ENCODE assay signal across 9 cellular contexts in the genomic region with DNA sequence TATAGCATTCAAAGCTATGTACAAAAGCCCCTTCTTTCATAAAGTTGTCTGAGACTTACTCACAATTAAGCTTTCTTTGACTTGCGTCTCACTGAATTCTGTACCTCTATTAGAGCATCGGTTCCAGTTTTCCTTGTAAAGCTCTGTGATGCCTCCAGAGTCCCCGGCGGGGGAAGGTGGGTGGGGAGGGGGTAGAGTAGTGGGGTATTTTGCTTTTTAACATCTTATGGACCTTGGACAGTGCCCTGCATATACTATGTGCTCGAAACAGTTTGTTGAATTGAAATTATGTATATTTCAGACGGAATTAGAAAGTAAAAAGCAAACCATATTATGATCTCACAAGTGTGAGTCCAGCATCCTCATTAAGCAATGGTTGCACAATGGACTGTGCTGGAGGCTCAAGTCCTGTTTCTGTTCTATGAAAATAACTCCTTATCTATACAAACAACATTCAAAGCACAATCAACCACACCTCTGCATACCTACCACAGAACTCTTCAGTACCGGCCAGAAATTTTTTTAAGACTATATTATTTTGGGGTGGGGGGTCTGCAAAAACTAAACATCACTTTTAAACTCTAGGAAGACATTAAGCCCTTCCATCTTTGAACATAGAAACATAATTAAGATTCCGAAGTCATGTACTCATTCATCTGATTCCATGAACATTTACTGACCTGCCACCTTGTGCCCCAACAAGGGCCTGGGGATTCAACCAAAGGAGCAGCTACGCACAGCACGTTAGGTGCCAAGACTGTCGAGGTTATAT. TPM values are rescaled to one million over a fixed set of nuclear protein-coding genes. Genes with fewer than 3 reads are reported as not detected.
DNase-seq lines count a peak whose midpoint lies in the region; ATAC-seq, FAIRE-seq and TF ChIP-seq lines count a peak whose summit lies in the region.
"Had no signal": no experiment of that assay in that cellular context is flagged by ENCODE, and none has a peak within 500 bp of the region (broad histone marks: within the 10 kb centered on the region; RNA-seq: fewer than 3 reads in every experiment).

No MANE protein-coding gene starts in this region.

- POLR2A ChIA-PET in activated CD8-positive, alpha-beta T cell treated with anti-CD3 and anti-CD28 coated beads, Interleukin-2, amount 10 ng/mL, durations not matched to agents 7 days and 5 days (lab: Charles Lee): interaction anchor here (0.5 to 6.6 kb wide), 24 partner anchors 7 to 625 kb away, joined by 3 to 295 read pairs (median 5); partner anchors contain the start of genes GLS and STAT4
- POLR2A ChIA-PET in activated CD8-positive, alpha-beta T cell treated with anti-CD3 and anti-CD28 coated beads for 36 hours (lab: Charles Lee): interaction anchor here (0.6 to 7.9 kb wide), 24 partner anchors 7 to 603 kb away, joined by 3 to 178 read pairs (median 4); partner anchors contain the start of genes GLS and STAT4

- H3K4me2 ChIP-seq in keratinocyte (ENCODE audit: control insufficient read depth, extremely low read depth, insufficient read depth, low read depth, low read length): peak overlapping the region; percentile 90

- no peak for FAIRE-seq in keratinocyte (lab: Jason Lieb, UNC)

- CTCF ChIA-PET in activated CD8-positive, alpha-beta T cell treated with anti-CD3 and anti-CD28 coated beads, Interleukin-2, amount 10 ng/mL, durations not matched to agents 7 days and 5 days (lab: Charles Lee): interaction anchor here (0.7 to 4.1 kb wide), 8 partner anchors 9 to 143 kb away, joined by 3 to 16 read pairs (median 4); no protein-coding TSS in a partner anchor
- CTCF ChIA-PET in activated CD8-positive, alpha-beta T cell treated with anti-CD3 and anti-CD28 coated beads for 36 hours (lab: Charles Lee): interaction anchor here (0.5 to 2.8 kb wide), 5 partner anchors 16 to 142 kb away, joined by 3 to 12 read pairs (median 5); no protein-coding TSS in a partner anchor

- ATAC-seq in activated CD8-positive, alpha-beta T cell treated with anti-CD3 and anti-CD28 coated beads, Interleukin-2, amount 10 ng/mL, durations not matched to agents 7 days and 5 days: peak; percentile 5
- no peak for ATAC-seq in activated CD8-positive, alpha-beta T cell treated with anti-CD3 and anti-CD28 coated beads for 36 hours
- ATAC-seq in HG02588 (IDR thresholded peaks at IDR 0.05; ENCODE audit: unreplicated experiment): no peak

- H3K27me3 Mint-ChIP-seq in activated CD8-positive, alpha-beta T cell treated with anti-CD3 and anti-CD28 coated beads, Interleukin-2, amount 10 ng/mL, durations not matched to agents 7 days and 5 days (ENCODE audit: low read depth): no peaks in the 10 kb centered on the region
- no peaks in the 10 kb centered on the region for H3K27me3 Mint-ChIP-seq in activated CD8-positive, alpha-beta T cell treated with anti-CD3 and anti-CD28 coated beads for 36 hours
- H3K27me3 Mint-ChIP-seq: activated naive CD4-positive, alpha-beta T cell treated with anti-CD3 and anti-CD28 coated beads, Interleukin-2, amount 50 U/mL, for 24 hours had no signal

- peak overlapping the region; percentile 94 for H3K9ac ChIP-seq in adipocyte (ENCODE audit: low read length)
- peak overlapping the region; percentile 95 for H3K9ac ChIP-seq in keratinocyte (ENCODE audit: control insufficient read depth, extremely low read depth, insufficient read depth, low read length)

- H3K36me3 Mint-ChIP-seq in activated CD8-positive, alpha-beta T cell treated with anti-CD3 and anti-CD28 coated beads, Interleukin-2, amount 10 ng/mL, durations not matched to agents 7 days and 5 days (ENCODE audit: low read depth): peaks cover 30% of the 10 kb centered on the region
- H3K36me3 Mint-ChIP-seq in activated CD8-positive, alpha-beta T cell treated with anti-CD3 and anti-CD28 coated beads for 36 hours (ENCODE audit: low read depth): peaks cover 29% of the 10 kb centered on the region

- H3K4me1 ChIP-seq in adipocyte (ENCODE audit: control insufficient read depth, insufficient read depth, low read length): peaks cover 44% of the 10 kb centered on the region
- H3K4me1 ChIP-seq in keratinocyte (ENCODE audit: control insufficient read depth, extremely low read depth, insufficient read depth, low read length): peaks cover 18% of the 10 kb centered on the region
- peaks cover 3 to 52% (median 21%) of the 10 kb centered on the region in 4 donors for H3K4me1 ChIP-seq in transverse colon

- no peak for DNase-seq in activated CD8-positive, alpha-beta T cell treated with anti-CD3 and anti-CD28 coated beads, Interleukin-2, amount 10 ng/mL, durations not matched to agents 7 days and 5 days
- DNase-seq in activated CD8-positive, alpha-beta T cell treated with anti-CD3 and anti-CD28 coated beads for 36 hours: no peak
- DNase-seq in adipocyte (ENCODE audit: low read depth) (peak; percentile 70), keratinocyte (ENCODE audit: low read depth, low spot score) (no peak), transverse colon (no peak)
- DNase-seq in activated naive CD4-positive, alpha-beta T cell treated with anti-CD3 and anti-CD28 coated beads, Interleukin-2, amount 50 U/mL, for 16 hours: no peak
- no peak for DNase-seq in activated CD8-positive, alpha-beta memory T cell treated with anti-CD3 and anti-CD28 coated beads for 24 hours

- H3K4me3 ChIP-seq in adipocyte (ENCODE audit: low read length) (peak overlapping the region; percentile 93), keratinocyte (ENCODE audit: control insufficient read depth in 2 of 3, extremely low read depth in 1 of 3, insufficient read depth in 2 of 3, low read depth in 1 of 3, low read length in 3 of 3) (peak overlapping the region; percentile 87 to 96 (median 96)), transverse colon (peak overlapping the region; percentile 70 to 86 (median 76))

- peaks cover 38% of the 10 kb centered on the region for H3K36me3 ChIP-seq in adipocyte (ENCODE audit: control insufficient read depth, insufficient read depth, low read length, severe bottlenecking)
- peaks cover 0 to 14% of the 10 kb centered on the region in 2 experiments for H3K36me3 ChIP-seq in keratinocyte (ENCODE audit: control insufficient read depth in 2 of 2, extremely low read depth in 1 of 2, insufficient read depth in 2 of 2, low read length in 2 of 2)
- peaks cover 0 to 18% (median 3%) of the 10 kb centered on the region in 4 donors for H3K36me3 ChIP-seq in transverse colon

- no peaks in the 10 kb centered on the region for H4K20me1 ChIP-seq in keratinocyte (ENCODE audit: control insufficient read depth, extremely low read depth, insufficient read depth, low read length)

- no peak for TF ChIP-seq POLR2A in transverse colon (IDR thresholded peaks at IDR 0.05)

- dilution Hi-C loops in keratinocyte (cut with MboI; ENCODE audit: extremely low pct_ligation_motif_present, low sequenced_read_pairs): no loop called here

- H3K9me1 ChIP-seq in keratinocyte (ENCODE audit: control insufficient read depth, extremely low read depth, insufficient read depth, low read length): no peaks in the 10 kb centered on the region

- H3K79me2 ChIP-seq in keratinocyte (ENCODE audit: control insufficient read depth, insufficient read depth, low read length): peaks cover 35% of the 10 kb centered on the region

- peaks cover 8% of the 10 kb centered on the region for H3K9me3 Mint-ChIP-seq in activated CD8-positive, alpha-beta T cell treated with anti-CD3 and anti-CD28 coated beads, Interleukin-2, amount 10 ng/mL, durations not matched to agents 7 days and 5 days (ENCODE audit: insufficient read depth)
- peaks cover 12% of the 10 kb centered on the region for H3K9me3 Mint-ChIP-seq in activated CD8-positive, alpha-beta T cell treated with anti-CD3 and anti-CD28 coated beads for 36 hours

- 23 to 26% methylated on average over 7 to 11 of the region's 11 CpGs for WGBS in transverse colon (ENCODE audit: low coverage in 1 of 2), 2 donors

- TF ChIP-seq CTCF in activated CD8-positive, alpha-beta T cell treated with anti-CD3 and anti-CD28 coated beads for 36 hours (IDR thresholded peaks at IDR 0.05): no peak
- no peak for TF ChIP-seq CTCF in keratinocyte (optimal IDR thresholded peaks at IDR 0.05 in 1 of 3, IDR thresholded peaks at IDR 0.05 in 1 of 3, conservative IDR thresholded peaks at IDR 0.05 in 1 of 3; ENCODE audit: extremely low read depth in 1 of 3, insufficient read depth in 2 of 3, low read length in 3 of 3)
- no peak for TF ChIP-seq CTCF in transverse colon (IDR thresholded peaks at IDR 0.05)

- no peak overlapping the region for H2AFZ ChIP-seq in keratinocyte (ENCODE audit: control insufficient read depth, low read length)

- peaks cover 36% of the 10 kb centered on the region for H3K4me1 Mint-ChIP-seq in activated CD8-positive, alpha-beta T cell treated with anti-CD3 and anti-CD28 coated beads, Interleukin-2, amount 10 ng/mL, durations not matched to agents 7 days and 5 days (ENCODE audit: low read depth)
- H3K4me1 Mint-ChIP-seq in activated CD8-positive, alpha-beta T cell treated with anti-CD3 and anti-CD28 coated beads for 36 hours (ENCODE audit: low read depth): peaks cover 36% of the 10 kb centered on the region

- no peak for TF ChIP-seq EP300 in transverse colon (IDR thresholded peaks at IDR 0.05; ENCODE audit: low read depth)

- intact Hi-C loops in activated CD8-positive, alpha-beta T cell treated with anti-CD3 and anti-CD28 coated beads for 36 hours (cut with micrococcal nuclease): loop anchor here (1.0 to 5.0 kb wide), 2 partner anchors 9 to 131 kb away; partner anchors contain the start of gene GLS
- intact Hi-C loops in transverse colon (cut with DNase I; ENCODE audit: low total_unique reads): loop anchor here (1.0 kb wide), 1 partner anchor 23 kb away; no protein-coding TSS in a partner anchor

- in situ Hi-C loops in transverse colon (cut with MboI; ENCODE audit: low pct_ligation_motif_present in 1 of 4, low pct_unique_long_range_greater_than_20kb in 1 of 4, low sequenced_read_pairs in 3 of 4): loop anchor here in 1 of 4 donors (10.0 to 25.0 kb wide), 2 partner anchors 126 to 672 kb away; partner anchors contain the start of gene GLS

- H3K4me3 Mint-ChIP-seq in activated CD8-positive, alpha-beta T cell treated with anti-CD3 and anti-CD28 coated beads, Interleukin-2, amount 10 ng/mL, durations not matched to agents 7 days and 5 days: no peak overlapping the region
- H3K4me3 Mint-ChIP-seq in activated CD8-positive, alpha-beta T cell treated with anti-CD3 and anti-CD28 coated beads for 36 hours: no peak overlapping the region
- H3K4me3 Mint-ChIP-seq: activated naive CD4-positive, alpha-beta T cell treated with anti-CD3 and anti-CD28 coated beads, Interleukin-2, amount 50 U/mL, for 24 hours had no signal

- H3K27ac ChIP-seq in keratinocyte (ENCODE audit: control insufficient read depth, insufficient read depth, low read length) (peak overlapping the region; percentile 74), transverse colon (peak overlapping the region; percentile 88 to 96 (median 94))

- H3K9me3 ChIP-seq in adipocyte (ENCODE audit: control insufficient read depth, low read length): no peaks in the 10 kb centered on the region
- H3K9me3 ChIP-seq in keratinocyte (ENCODE audit: control insufficient read depth, low read depth, low read length): no peaks in the 10 kb centered on the region
- H3K9me3 ChIP-seq in transverse colon: no peaks in the 10 kb centered on the region

- no peaks in the 10 kb centered on the region for H3K27me3 ChIP-seq in adipocyte (replicated peaks; ENCODE audit: control insufficient read depth, insufficient read depth, low read length)
- H3K27me3 ChIP-seq in keratinocyte (ENCODE audit: control insufficient read depth, extremely low read depth, insufficient read depth, low read length): no peaks in the 10 kb centered on the region
- no peaks in the 10 kb centered on the region for H3K27me3 ChIP-seq in transverse colon

- H3K27ac Mint-ChIP-seq in activated CD8-positive, alpha-beta T cell treated with anti-CD3 and anti-CD28 coated beads, Interleukin-2, amount 10 ng/mL, durations not matched to agents 7 days and 5 days: no peak overlapping the region
- H3K27ac Mint-ChIP-seq in activated CD8-positive, alpha-beta T cell treated with anti-CD3 and anti-CD28 coated beads for 36 hours: no peak overlapping the region
- H3K27ac Mint-ChIP-seq: activated naive CD4-positive, alpha-beta T cell treated with anti-CD3 and anti-CD28 coated beads, Interleukin-2, amount 50 U/mL, for 24 hours had no signal

RNA-seq across cellular contexts. Expression of gene STAT1, which starts 0.9 kb away (rescaled TPM):
- 100 to 1,000 TPM; 472 to 473 TPM for total RNA-seq in activated CD8-positive, alpha-beta T cell treated with anti-CD3 and anti-CD28 coated beads, Interleukin-2, amount 10 ng/mL, durations not matched to agents 7 days and 5 days
- total RNA-seq in activated CD8-positive, alpha-beta T cell treated with anti-CD3 and anti-CD28 coated beads for 36 hours: 100 to 1,000 TPM; 293 to 311 TPM
- polyA plus RNA-seq in keratinocyte: 141 to 181 TPM (median 144 TPM) in 3 replicates
- 23.6 TPM for polyA plus RNA-seq in keratinocyte (2011; ENCODE audit: low read depth)
- polyA plus RNA-seq in keratinocyte (2011; cell fraction: cytosol; rRNA removed): 109 and 160 TPM in 2 replicates
- 155 and 179 TPM in 2 replicates for polyA plus RNA-seq in keratinocyte (2011; cell fraction: nucleus; rRNA removed)
- polyA plus RNA-seq in keratinocyte (2012; ENCODE audit: low replicate concordance): 24.3 and 133 TPM in 2 replicates
- 91.9 to 257 TPM (median 179 TPM) in 3 replicates for polyA minus RNA-seq in keratinocyte
- 143 TPM for polyA minus RNA-seq in keratinocyte (2011; cell fraction: cytosol; rRNA and poly(A)+ RNA removed)
- polyA minus RNA-seq in keratinocyte (2011; cell fraction: nucleus; rRNA and poly(A)+ RNA removed): 132 and 199 TPM in 2 replicates
- 10 to 100 TPM; 23.2 to 67.8 (median 52.2) TPM for total RNA-seq in transverse colon

Comparison
In these comparisons a context has a peak if more than half of its experiments do, and no peak if none do; other contexts are left out.
1. RNA of gene STAT1, which starts 0.9 kb away (total RNA-seq): 472 to 473 TPM in activated CD8-positive, alpha-beta T cell treated with anti-CD3 and anti-CD28 coated beads, Interleukin-2, amount 10 ng/mL, durations not matched to agents 7 days and 5 days and 293 to 311 TPM in activated CD8-positive, alpha-beta T cell treated with anti-CD3 and anti-CD28 coated beads for 36 hours; 23.2 to 67.8 TPM in transverse colon; every median in the first group is over 4 times any median in the second.
2. Peak in every context shown above with its lines, with median percentiles within 50 percentile points of each other: H3K4me3 ChIP-seq.